27 cellular contexts compared by ENCODE assay signal in the genomic region with DNA sequence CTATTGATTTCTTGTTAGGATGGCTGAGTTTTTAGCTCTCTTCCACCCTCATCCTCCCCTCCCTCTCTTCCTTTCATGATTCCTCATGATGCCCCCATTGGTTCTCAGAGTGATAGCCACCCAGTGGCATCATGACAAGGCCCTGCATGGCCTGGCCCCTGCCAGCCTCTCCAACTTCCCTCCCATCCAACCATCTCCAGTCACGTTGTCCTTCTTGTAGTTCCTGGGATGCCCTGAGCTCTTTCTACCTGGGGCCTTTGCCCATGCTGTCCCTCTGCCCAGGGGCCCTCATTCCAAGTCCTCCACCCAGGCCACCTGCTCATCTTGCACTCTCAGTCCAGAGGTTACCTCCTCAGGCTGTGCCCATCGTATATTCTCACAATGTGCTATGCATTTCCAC.
"Had no signal": no experiment of that assay in that cellular context is flagged by ENCODE, and none has a peak within 500 bp of the region (broad histone marks: within the 10 kb centered on the region; RNA-seq: fewer than 3 reads in every experiment).

No MANE protein-coding gene starts in this region.

- H3K36me3 Mint-ChIP-seq: stimulated activated naive B cell treated with anti-CD40 and anti-IgM and Interleukin-4, amounts not matched to agents 10 μg/mL and 1 μg/mL and 100 μg/mL, for 72 hours had no signal

- ATAC-seq: foreskin keratinocyte; left cardiac atrium; left ventricle myocardium superior; pancreas; psoas muscle; stimulated activated naive B cell treated with anti-CD40 and anti-IgM and Interleukin-4, amounts not matched to agents 10 μg/mL and 1 μg/mL and 100 μg/mL, for 72 hours; stimulated activated naive CD8-positive, alpha-beta T cell treated with anti-CD3 and anti-CD28 coated beads, Interleukin-15, amount 100 ng/mL, for 72 hours had no signal

- H3K79me2 ChIP-seq: hepatocyte had no signal

- H3K4me3 ChIP-seq: hepatocyte, lung, pancreas, psoas muscle, sigmoid colon, skin epidermis, thoracic aorta, transverse colon had no signal

- H3K4me3 Mint-ChIP-seq: dendritic cell treated with granulocyte-macrophage colony-stimulating factor and Interleukin-4, amounts not matched to agents 40 ng/mL and 50 ng/mL, for 4 days; stimulated activated naive B cell treated with anti-CD40 and anti-IgM and Interleukin-4, amounts not matched to agents 10 μg/mL and 1 μg/mL and 100 μg/mL, for 72 hours; stimulated activated naive CD8-positive, alpha-beta T cell treated with anti-CD3 and anti-CD28 coated beads, Interleukin-15, amount 100 ng/mL, for 72 hours had no signal

- FAIRE-seq: colon, endothelial cell of umbilical vein, kidney, pancreas, urothelium cell line had no signal

- H3K27ac ChIP-seq: foreskin keratinocyte, hepatocyte, psoas muscle, sigmoid colon, thoracic aorta, transverse colon had no signal

- H3K27me3 ChIP-seq: pancreas, sigmoid colon had no signal

- DNase-seq: cerebellar nuclear complex; erythroblast; foreskin keratinocyte; kidney; left cardiac atrium; left ventricle myocardium superior; mesenchymal stem cell; midbrain; nucleus accumbens; pancreas; psoas muscle; retina; sigmoid colon; stimulated activated CD4-positive, alpha-beta T cell treated with anti-CD3 and anti-CD28 coated beads, Interleukin-2, amount 100 ng/mL, for 24 hours; stimulated activated CD4-positive, alpha-beta T cell treated with anti-CD3 and anti-CD28 coated beads, Interleukin-4, amount 100 ng/mL, for 4 hours; stimulated activated naive B cell treated with anti-CD40 and anti-IgM and Interleukin-4, amounts not matched to agents 10 μg/mL and 1 μg/mL and 100 μg/mL, for 72 hours; stimulated activated naive CD8-positive, alpha-beta T cell treated with anti-CD3 and anti-CD28 coated beads, Interleukin-15, amount 100 ng/mL, for 72 hours; substantia nigra; transverse colon had no signal

- H3K9me3 ChIP-seq: pancreas, psoas muscle, sigmoid colon, thoracic aorta, transverse colon had no signal

- H3K4me2 ChIP-seq: hepatocyte had no signal

- H3K27me3 Mint-ChIP-seq: stimulated activated naive CD8-positive, alpha-beta T cell treated with anti-CD3 and anti-CD28 coated beads, Interleukin-15, amount 100 ng/mL, for 72 hours had no signal

- H3K27ac Mint-ChIP-seq: dendritic cell treated with granulocyte-macrophage colony-stimulating factor and Interleukin-4, amounts not matched to agents 40 ng/mL and 50 ng/mL, for 4 days; stimulated activated naive B cell treated with anti-CD40 and anti-IgM and Interleukin-4, amounts not matched to agents 10 μg/mL and 1 μg/mL and 100 μg/mL, for 72 hours; stimulated activated naive CD8-positive, alpha-beta T cell treated with anti-CD3 and anti-CD28 coated beads, Interleukin-15, amount 100 ng/mL, for 72 hours had no signal

- H3K4me1 Mint-ChIP-seq: stimulated activated naive B cell treated with anti-CD40 and anti-IgM and Interleukin-4, amounts not matched to agents 10 μg/mL and 1 μg/mL and 100 μg/mL, for 72 hours; stimulated activated naive CD8-positive, alpha-beta T cell treated with anti-CD3 and anti-CD28 coated beads, Interleukin-15, amount 100 ng/mL, for 72 hours had no signal

- H3K36me3 ChIP-seq: pancreas, sigmoid colon, thoracic aorta, transverse colon had no signal

- H3K9me3 Mint-ChIP-seq: dendritic cell treated with granulocyte-macrophage colony-stimulating factor and Interleukin-4, amounts not matched to agents 40 ng/mL and 50 ng/mL, for 4 days; stimulated activated naive B cell treated with anti-CD40 and anti-IgM and Interleukin-4, amounts not matched to agents 10 μg/mL and 1 μg/mL and 100 μg/mL, for 72 hours; stimulated activated naive CD8-positive, alpha-beta T cell treated with anti-CD3 and anti-CD28 coated beads, Interleukin-15, amount 100 ng/mL, for 72 hours had no signal

- H3K4me1 ChIP-seq: foreskin keratinocyte, psoas muscle, sigmoid colon had no signal

- H2AFZ ChIP-seq: hepatocyte had no signal
